Comparison of ENCODE assay signal across 8 cellular contexts in genomic region chr7:92135100-92135429, GRCh38. TPM values are rescaled to one million over a fixed set of nuclear protein-coding genes. Genes with fewer than 3 reads are reported as not detected.
DNase-seq lines count a peak whose midpoint lies in the region; ATAC-seq and TF ChIP-seq lines count a peak whose summit lies in the region.

No MANE protein-coding gene starts in this region.

- H3K9ac ChIP-seq in NT2/D1 (ENCODE audit: insufficient read length, low read depth): peak overlapping the region; percentile 90
- H3K9ac ChIP-seq in colonic mucosa (ENCODE audit: low read depth in 2 of 2, low read length in 2 of 2): peak overlapping the region; percentile 82 to 91

- TF ChIP-seq EP300 in tibial nerve (IDR thresholded peaks at IDR 0.05): no peak

- peak overlapping the region; percentile 87 for H3K4me3 ChIP-seq in NT2/D1 (ENCODE audit: insufficient read length, low read depth)
- H3K4me3 ChIP-seq in colonic mucosa: peak overlapping the region; percentile 97
- H3K4me3 ChIP-seq in lung: peak overlapping the region; percentile 99
- H3K4me3 ChIP-seq in tibial nerve: peak overlapping the region; percentile 69 to 96 (median 84)

- H3K36me3 ChIP-seq in NT2/D1 (ENCODE audit: insufficient read depth, insufficient read length, low read length) (peaks cover 13% of the 10 kb centered on the region), colonic mucosa (no peaks in the 10 kb centered on the region), lung (ENCODE audit: control insufficient read depth in 2 of 2, insufficient read depth in 2 of 2, low read length in 2 of 2) (peaks cover 0 to 4% of the 10 kb centered on the region in 2 donors), tibial nerve (peaks cover 0 to 9% (median 0%) of the 10 kb centered on the region in 3 donors)

- no peak for TF ChIP-seq POLR2A in tibial nerve (IDR thresholded peaks at IDR 0.05)

- intact Hi-C loops in colonic mucosa (cut with DNase I): no loop called here

- no peak for TF ChIP-seq CTCF in GM20000 (IDR thresholded peaks at IDR 0.05; ENCODE audit: extremely low read depth, missing control alignments)
- TF ChIP-seq CTCF in colonic mucosa (IDR thresholded peaks at IDR 0.05): no peak
- no peak for TF ChIP-seq CTCF in lung (IDR thresholded peaks at IDR 0.05; ENCODE audit: control extremely low read depth, extremely low read depth)
- no peak for TF ChIP-seq CTCF in tibial nerve (IDR thresholded peaks at IDR 0.05)

- H3K9me3 ChIP-seq in NT2/D1 (ENCODE audit: insufficient read depth, low read length) (peaks cover 10% of the 10 kb centered on the region; the same call in 1 of the 2 replicates), colonic mucosa (no peaks in the 10 kb centered on the region), lung (ENCODE audit: control insufficient read depth in 2 of 2, insufficient read depth in 1 of 2, low read length in 1 of 2) (no peaks in the 10 kb centered on the region), tibial nerve (no peaks in the 10 kb centered on the region)

- H3K4me1 ChIP-seq in NT2/D1 (ENCODE audit: insufficient read depth, insufficient read length) (no peaks in the 10 kb centered on the region), colonic mucosa (no peaks in the 10 kb centered on the region), lung (ENCODE audit: control insufficient read depth in 2 of 2, insufficient read depth in 2 of 2, low read length in 2 of 2) (peaks cover 1 to 4% of the 10 kb centered on the region in 2 donors), tibial nerve (peaks cover 0 to 33% (median 8%) of the 10 kb centered on the region in 4 donors)

- ATAC-seq in lung (ENCODE audit: insufficient read depth, low FRiP score) (no peak), GM21381 (IDR thresholded peaks at IDR 0.05; ENCODE audit: unreplicated experiment) (no peak)

- H3K27ac ChIP-seq in colonic mucosa (peak overlapping the region; percentile 92), lung (ENCODE audit: low read depth in 1 of 2, low read length in 1 of 2) (peak overlapping the region; percentile 75 to 99), tibial nerve (peak overlapping the region; percentile 95 to 98 (median 97))

- DNase-seq in Ammon's horn (ENCODE audit: low spot score) (peak; percentile 59), GM20000 (ENCODE audit: low spot score) (peak; percentile 36), NT2/D1 (ENCODE audit: low read depth, low spot score) (peak; percentile 8), colonic mucosa (peak; percentile 30), lung (ENCODE audit: low spot score) (peak; percentile 31), tibial nerve (ENCODE audit: low spot score in 2 of 2) (peak in 1 of 2 donors; percentile 8), cortex of kidney (lab: John Stamatoyannopoulos, UW) (no peak)

- H3K27me3 ChIP-seq in NT2/D1 (ENCODE audit: insufficient read depth, insufficient read length) (no peaks in the 10 kb centered on the region), colonic mucosa (no peaks in the 10 kb centered on the region), lung (ENCODE audit: control insufficient read depth, insufficient read depth) (no peaks in the 10 kb centered on the region), tibial nerve (no peaks in the 10 kb centered on the region)

- WGBS in lung, 2 donors: 5 to 7% methylated on average over 12 of the region's 12 CpGs
- WGBS in tibial nerve, 2 donors: 4% methylated on average over 12 of the region's 12 CpGs

RNA-seq across cellular contexts. Expression of gene CYP51A1, which starts 0.8 kb away (rescaled TPM):
- 100 to 1,000 TPM; 125 to 322 TPM for total RNA-seq in colonic mucosa
- total RNA-seq in lung: 100 to 1,000 TPM; 160 to 211 TPM
- 10 to 100 TPM; 49.8 to 74.3 TPM for polyA plus RNA-seq in lung
- total RNA-seq in tibial nerve: 10 to 100 TPM; 46.7 to 58.8 (median 52.2) TPM

RNA-seq across cellular contexts. Expression of gene LRRD1, which starts 43.9 kb away (rescaled TPM):
- total RNA-seq in colonic mucosa: not detected
- total RNA-seq in lung: under 1 TPM; 0.06 to 0.63 TPM
- under 1 TPM in 1 of 2 donors, not detected in 1; 0.06 TPM for polyA plus RNA-seq in lung
- total RNA-seq in tibial nerve: under 1 TPM in 3 of 4 donors, not detected in 1; 0.39 to 0.44 (median 0.42) TPM
